Comparison of ENCODE assay signal across 14 cellular contexts in genomic region chr18:77251730-77252050, GRCh38. TPM values are rescaled to one million over a fixed set of nuclear protein-coding genes. Genes with fewer than 3 reads are reported as not detected.
DNase-seq lines count a peak whose midpoint lies in the region; ATAC-seq and TF ChIP-seq lines count a peak whose summit lies in the region.
"Had no signal": no experiment of that assay in that cellular context is flagged by ENCODE, and none has a peak within 500 bp of the region (broad histone marks: within the 10 kb centered on the region; RNA-seq: fewer than 3 reads in every experiment).

No MANE protein-coding gene starts in this region.

- H3K4me3 Mint-ChIP-seq in glutamatergic neuron (ENCODE audit: unreplicated experiment): peak overlapping the region; percentile 63
- H3K4me3 Mint-ChIP-seq in activated T-cell treated with anti-CD3 and anti-CD28 coated beads, Interleukin-2, amount 50 U/mL, for 4 hours: no peak overlapping the region

- H3K27ac ChIP-seq in HUES6 (ENCODE audit: low read depth, low read length) (no peak overlapping the region), neural cell (ENCODE audit: low read length) (no peak overlapping the region)

- H3K27me3 Mint-ChIP-seq in glutamatergic neuron (ENCODE audit: unreplicated experiment): peaks cover 18% of the 10 kb centered on the region
- H3K27me3 Mint-ChIP-seq in activated T-cell treated with anti-CD3 and anti-CD28 coated beads, Interleukin-2, amount 50 U/mL, for 4 hours (ENCODE audit: low read depth): peaks cover 64% of the 10 kb centered on the region

- H3K9me2 ChIP-seq in neural cell (ENCODE audit: insufficient read depth, low read length): no peaks in the 10 kb centered on the region

- no peak overlapping the region for H2AFZ ChIP-seq in neural cell (ENCODE audit: low read depth, low read length)

- H3K36me3 Mint-ChIP-seq in glutamatergic neuron (ENCODE audit: unreplicated experiment): peaks cover 17% of the 10 kb centered on the region
- H3K36me3 Mint-ChIP-seq in activated T-cell treated with anti-CD3 and anti-CD28 coated beads, Interleukin-2, amount 50 U/mL, for 4 hours (ENCODE audit: insufficient read depth): no peaks in the 10 kb centered on the region

- H3K9me3 Mint-ChIP-seq in glutamatergic neuron (ENCODE audit: unreplicated experiment): peaks cover 8% of the 10 kb centered on the region
- peaks cover 12% of the 10 kb centered on the region for H3K9me3 Mint-ChIP-seq in activated T-cell treated with anti-CD3 and anti-CD28 coated beads, Interleukin-2, amount 50 U/mL, for 4 hours

- no peak overlapping the region for H3K27ac Mint-ChIP-seq in glutamatergic neuron (ENCODE audit: unreplicated experiment)

- TF ChIP-seq RAD21 in neural cell (conservative IDR thresholded peaks at IDR 0.05): no peak

- no peaks in the 10 kb centered on the region for H3K4me1 ChIP-seq in BE2C
- peaks cover 20% of the 10 kb centered on the region for H3K4me1 ChIP-seq in HUES6 (ENCODE audit: control insufficient read depth, insufficient read depth, low read length)

- TF ChIP-seq CTCF in BE2C (IDR thresholded peaks at IDR 0.05; ENCODE audit: low read depth, low read length): no peak
- no peak for TF ChIP-seq CTCF in glutamatergic neuron (IDR thresholded peaks at IDR 0.05; ENCODE audit: partially characterized antibody, unreplicated experiment)
- TF ChIP-seq CTCF in neural cell (IDR thresholded peaks at IDR 0.05; ENCODE audit: poor library complexity, severe bottlenecking): no peak

- no peaks in the 10 kb centered on the region for H3K9me3 ChIP-seq in BE2C
- peaks cover 9% of the 10 kb centered on the region for H3K9me3 ChIP-seq in HUES6 (ENCODE audit: control insufficient read depth, insufficient read depth, low read depth, low read length)
- no peaks in the 10 kb centered on the region for H3K9me3 ChIP-seq in neural cell (ENCODE audit: low read length)

- DNase-seq in BE2C: no peak
- no peak for DNase-seq in glutamatergic neuron
- DNase-seq in HT-29 (ENCODE audit: low spot score): no peak
- DNase-seq in activated T-cell treated with anti-CD3 and anti-CD28 coated beads, Interleukin-2, amount 50 U/mL, for 4 hours: no peak
- DNase-seq in HK-2 (ENCODE audit: unreplicated experiment): no peak
- DNase-seq in RPMI8226: no peak
- DNase-seq: DMS79, Kasumi-1, NCI-H1105 treated with DMSO at 0.1 percent for 48 hours, NCI-H187, NCI-H446, Right ventricle myocardium superior had no signal

- no peaks in the 10 kb centered on the region for H4K20me1 ChIP-seq in neural cell (ENCODE audit: insufficient read depth)

- no peaks in the 10 kb centered on the region for H3K79me2 ChIP-seq in neural cell (replicated peaks; ENCODE audit: insufficient read depth, low read length)

- H3K9ac ChIP-seq in HUES6 (ENCODE audit: low read length): no peak overlapping the region
- no peak overlapping the region for H3K9ac ChIP-seq in neural cell (ENCODE audit: low read length)

- no peak for ATAC-seq in activated T-cell treated with anti-CD3 and anti-CD28 coated beads, Interleukin-2, amount 50 U/mL, for 4 hours

- H3K4me1 Mint-ChIP-seq in glutamatergic neuron (ENCODE audit: low read depth, unreplicated experiment): peaks cover 21% of the 10 kb centered on the region
- H3K4me1 Mint-ChIP-seq in activated T-cell treated with anti-CD3 and anti-CD28 coated beads, Interleukin-2, amount 50 U/mL, for 4 hours (ENCODE audit: low read depth): peaks cover 12% of the 10 kb centered on the region

- H3K4me2 ChIP-seq in neural cell (ENCODE audit: low read length): no peak overlapping the region

- H3K36me3 ChIP-seq in BE2C: no peaks in the 10 kb centered on the region
- no peaks in the 10 kb centered on the region for H3K36me3 ChIP-seq in HUES6 (ENCODE audit: control insufficient read depth, insufficient read depth, low read length)
- H3K36me3 ChIP-seq in neural cell (ENCODE audit: insufficient read depth, low read length): no peaks in the 10 kb centered on the region

- peaks cover 3% of the 10 kb centered on the region for H3F3A ChIP-seq in neural cell (ENCODE audit: insufficient read depth, low read length, poor library complexity, severe bottlenecking)

- H3K27me3 ChIP-seq in BE2C (peaks cover 26% of the 10 kb centered on the region), HUES6 (ENCODE audit: control insufficient read depth, insufficient read depth, low read length) (peaks cover 69% of the 10 kb centered on the region), neural cell (ENCODE audit: insufficient read depth, low read depth, low read length) (peaks cover 61% of the 10 kb centered on the region)

- no peak for TF ChIP-seq EP300 in neural cell (conservative IDR thresholded peaks at IDR 0.05; ENCODE audit: poor library complexity, severe bottlenecking)

- H3K4me3 ChIP-seq in BE2C (ENCODE audit: low read depth, low read length) (peak overlapping the region; percentile 35; the same call in 1 of the 2 replicates), HUES6 (ENCODE audit: low read depth, low read length) (peak overlapping the region; percentile 56), neural cell (ENCODE audit: low read length) (peak overlapping the region; percentile 76)

TF ChIP-seq in neural cell, 6 proteins besides CTCF, POLR2A, EP300 and RAD21:
- TF ChIP-seq EZH2 (IDR thresholded peaks at IDR 0.05; ENCODE audit: borderline replicate concordance, insufficient read depth, low read length, poor library complexity, severe bottlenecking): no peak
- TF ChIP-seq REST (IDR thresholded peaks at IDR 0.05; ENCODE audit: borderline replicate concordance): no peak
- TF ChIP-seq MXI1 (conservative IDR thresholded peaks at IDR 0.05; ENCODE audit: poor library complexity, severe bottlenecking): no peak
- TF ChIP-seq TAF1 (IDR thresholded peaks at IDR 0.05; ENCODE audit: low read depth): no peak
- no peak for TF ChIP-seq SMC3 (conservative IDR thresholded peaks at IDR 0.05; ENCODE audit: poor library complexity)
- no peak for TF ChIP-seq POLR2AphosphoS5 (IDR thresholded peaks at IDR 0.05)

RNA-seq across cellular contexts. Expression of gene GALR1, which starts 2.0 kb away (rescaled TPM):
- 0.14 TPM for polyA plus RNA-seq in BE2C (2012; ENCODE audit: insufficient read depth, insufficient read length, low read depth)
- total RNA-seq in glutamatergic neuron (ENCODE audit: unreplicated experiment): 0.49 TPM
- 0.11 and 0.14 TPM in 2 replicates for polyA plus RNA-seq in neural cell
- 0.12 and 0.24 TPM in 2 replicates for polyA minus RNA-seq in neural cell
- total RNA-seq in HT-29 (2014; rRNA removed; shearing (Covaris generic)): not detected in 2 replicates
- not detected for total RNA-seq in activated T-cell treated with anti-CD3 and anti-CD28 coated beads, Interleukin-2, amount 50 U/mL, for 4 hours
